In the genomic region with DNA sequence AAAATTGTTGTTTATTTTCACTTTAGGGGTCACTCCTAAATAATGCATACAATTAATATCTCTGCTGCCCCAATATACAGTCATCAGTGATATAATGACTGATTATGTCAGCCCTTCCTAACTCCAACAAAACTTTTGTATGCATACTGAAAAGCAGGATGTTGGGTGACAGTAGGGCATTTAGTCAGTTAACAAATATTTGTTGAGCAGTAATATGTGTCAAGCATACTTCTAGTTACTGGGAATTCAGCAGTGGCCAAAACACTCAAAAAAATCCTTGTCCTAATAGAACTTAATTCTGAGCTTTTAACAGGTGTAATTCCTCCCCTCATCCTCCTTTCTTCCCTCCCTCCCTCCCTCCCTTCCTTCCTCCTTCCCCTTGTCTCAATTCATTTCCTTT, we compare ENCODE assay signal across 15 cellular contexts.
"Had no signal": no experiment of that assay in that cellular context is flagged by ENCODE, and none has a peak within 500 bp of the region (broad histone marks: within the 10 kb centered on the region; RNA-seq: fewer than 3 reads in every experiment).

No MANE protein-coding gene starts in this region.

- H3K27me3 ChIP-seq: cardiac muscle cell, gastrocnemius medialis, neutrophil had no signal

- H3K36me3 ChIP-seq: cardiac muscle cell, gastrocnemius medialis, neutrophil, thoracic aorta had no signal

- DNase-seq: activated CD4-positive, alpha-beta T cell treated with anti-CD3 and anti-CD28 coated beads for 1 hour; activated CD4-positive, alpha-beta T cell treated with anti-CD3 and anti-CD28 coated beads, Interleukin-2, amount 50 U/mL, for 48 hours; activated naive CD4-positive, alpha-beta T cell treated with anti-CD3 and anti-CD28 coated beads for 36 hours; activated naive CD8-positive, alpha-beta T cell treated with anti-CD3 and anti-CD28 coated beads, Interleukin-2, amount 50 U/mL, for 24 hours; gastrocnemius medialis; left colon; naive thymus-derived CD8-positive, alpha-beta T cell; T-cell; T-helper 9 cell had no signal

- H3K4me3 ChIP-seq: cardiac muscle cell, gastrocnemius medialis, thoracic aorta had no signal

- H3K27ac ChIP-seq: cardiac muscle cell, gastrocnemius medialis, neutrophil, parathyroid adenoma, thoracic aorta, VCaP had no signal

- H3K9me3 ChIP-seq: gastrocnemius medialis, neutrophil, thoracic aorta had no signal

- ATAC-seq: activated naive CD8-positive, alpha-beta T cell treated with anti-CD3 and anti-CD28 coated beads, Interleukin-2, amount 50 U/mL, for 24 hours; gastrocnemius medialis; left colon; naive thymus-derived CD8-positive, alpha-beta T cell; stimulated activated effector memory CD8-positive, alpha-beta T cell treated with anti-CD3 and anti-CD28 coated beads, Interleukin-12 subunit alpha, Interleukin-12 subunit beta, amount 100 ng/mL, for 72 hours; T-cell had no signal

- H3K4me1 ChIP-seq: gastrocnemius medialis, parathyroid adenoma had no signal
